31 cellular contexts compared by ENCODE assay signal in genomic region chr1:3217887-3218679, GRCh38.
DNase-seq lines count a peak whose midpoint lies in the region; ATAC-seq, FAIRE-seq and TF ChIP-seq lines count a peak whose summit lies in the region.
"Had no signal": no experiment of that assay in that cellular context is flagged by ENCODE, and none has a peak within 500 bp of the region (broad histone marks: within the 10 kb centered on the region; RNA-seq: fewer than 3 reads in every experiment).

No MANE protein-coding gene starts in this region.

- no peaks in the 10 kb centered on the region for H3K4me1 Mint-ChIP-seq in endothelial cell (ENCODE audit: unreplicated experiment)
- H3K4me1 Mint-ChIP-seq in type B pancreatic cell (ENCODE audit: unreplicated experiment), result peaks cover 52% of the 10 kb centered on the region
- H3K4me1 Mint-ChIP-seq: activated CD4-positive, alpha-beta T cell treated with anti-CD3 and anti-CD28 coated beads for 36 hours; activated naive CD4-positive, alpha-beta T cell treated with anti-CD3 and anti-CD28 coated beads, Interleukin-2, amount 10 ng/mL, durations not matched to agents 7 days and 5 days; naive thymus-derived CD4-positive, alpha-beta T cell had no signal

- peak overlapping the region; percentile 78 for H3K27ac ChIP-seq in caudate nucleus (ENCODE audit: low read depth, low read length)
- H3K27ac ChIP-seq in pancreas, result peak overlapping the region; percentile 29 to 96 (median 92)
- no peak overlapping the region for H3K27ac ChIP-seq in right cardiac atrium (ENCODE audit: low read length)
- H3K27ac ChIP-seq: spleen had no signal

- intact Hi-C loops in pancreas (cut with DNase I) (no loop called here), right cardiac atrium (cut with DNase I) (no loop called here)

- no peaks in the 10 kb centered on the region for H3K9me3 Mint-ChIP-seq in endothelial cell (ENCODE audit: unreplicated experiment)
- no peaks in the 10 kb centered on the region for H3K9me3 Mint-ChIP-seq in type B pancreatic cell
- H3K9me3 Mint-ChIP-seq: activated naive CD4-positive, alpha-beta T cell treated with anti-CD3 and anti-CD28 coated beads, Interleukin-2, amount 10 ng/mL, durations not matched to agents 7 days and 5 days; stimulated activated naive CD8-positive, alpha-beta T cell treated with anti-CD3 and anti-CD28 coated beads, Interleukin-15, Interleukin-2, amounts not matched to agents 100 ng/mL and 50 ng/mL, for 24 hours had no signal

- H3K36me3 ChIP-seq in pancreas, result no peaks in the 10 kb centered on the region
- H3K36me3 ChIP-seq: heart left ventricle, spleen, transverse colon had no signal

- no peak for TF ChIP-seq CTCF in endothelial cell (IDR thresholded peaks at IDR 0.05; ENCODE audit: unreplicated experiment)
- no peak for TF ChIP-seq CTCF in pancreas (IDR thresholded peaks at IDR 0.05)
- no peak for TF ChIP-seq CTCF in type B pancreatic cell (conservative IDR thresholded peaks at IDR 0.05)

- peak overlapping the region; percentile 11 for H3K4me3 Mint-ChIP-seq in endothelial cell (ENCODE audit: unreplicated experiment)
- peak overlapping the region; percentile 64 for H3K4me3 Mint-ChIP-seq in type B pancreatic cell
- H3K4me3 Mint-ChIP-seq: activated CD4-positive, alpha-beta T cell treated with anti-CD3 and anti-CD28 coated beads for 36 hours; activated CD8-positive, alpha-beta T cell treated with anti-CD3 and anti-CD28 coated beads, Interleukin-2, amount 10 ng/mL, durations not matched to agents 7 days and 5 days; activated naive CD4-positive, alpha-beta T cell treated with anti-CD3 and anti-CD28 coated beads, Interleukin-2, amount 10 ng/mL, durations not matched to agents 7 days and 5 days; naive thymus-derived CD4-positive, alpha-beta T cell; stimulated activated naive CD8-positive, alpha-beta T cell treated with anti-CD3 and anti-CD28 coated beads, Interleukin-15, Interleukin-2, amounts not matched to agents 100 ng/mL and 50 ng/mL, for 24 hours had no signal

- H3K27me3 Mint-ChIP-seq in endothelial cell (ENCODE audit: unreplicated experiment) (peaks cover 4% of the 10 kb centered on the region), type B pancreatic cell (peaks cover 38% of the 10 kb centered on the region)
- H3K27me3 Mint-ChIP-seq: activated CD4-positive, alpha-beta T cell treated with anti-CD3 and anti-CD28 coated beads for 36 hours; stimulated activated naive CD8-positive, alpha-beta T cell treated with anti-CD3 and anti-CD28 coated beads, Interleukin-15, Interleukin-2, amounts not matched to agents 100 ng/mL and 50 ng/mL, for 24 hours had no signal

- 75 to 76% methylated on average over 25 to 26 of the region's 26 CpGs for WGBS in pancreas, 2 donors
- 73% methylated on average over 26 of the region's 26 CpGs for WGBS in right cardiac atrium

- peak overlapping the region in 1 of 4 donors; percentile 23 for H3K4me3 ChIP-seq in pancreas
- no peak overlapping the region for H3K4me3 ChIP-seq in right cardiac atrium (ENCODE audit: low read length)
- H3K4me3 ChIP-seq: spleen had no signal

- FAIRE-seq in pancreas (lab: Jason Lieb, UNC), result no peak
- FAIRE-seq: endometrium, GM12892, keratinocyte had no signal

- DNase-seq in caudate nucleus (lab: John Stamatoyannopoulos, UW), result no peak
- no peak for DNase-seq in endothelial cell (ENCODE audit: low spot score)
- DNase-seq in pancreas, result no peak
- DNase-seq in type B pancreatic cell (ENCODE audit: extremely low spot score, unreplicated experiment), result no peak
- DNase-seq in right cardiac atrium, result no peak
- DNase-seq in T-helper 1 cell, result no peak
- DNase-seq in SW 1271 (lab: John Stamatoyannopoulos, UW), result no peak
- DNase-seq: activated CD4-positive, alpha-beta T cell treated with anti-CD3 and anti-CD28 coated beads for 36 hours; activated CD8-positive, alpha-beta T cell treated with anti-CD3 and anti-CD28 coated beads, Interleukin-2, amount 10 ng/mL, durations not matched to agents 7 days and 5 days; activated naive CD4-positive, alpha-beta T cell treated with anti-CD3 and anti-CD28 coated beads, Interleukin-2, amount 10 ng/mL, durations not matched to agents 7 days and 5 days; amniotic stem cell; cortex of kidney; foreskin melanocyte; heart left ventricle; midbrain; MM.1S; naive thymus-derived CD4-positive, alpha-beta T cell; NCI-H1105 treated with DMSO at 0.1 percent for 48 hours; NCI-H2081; NCI-H226; NCI-H69; spleen; stimulated activated CD4-positive, alpha-beta T cell treated with anti-CD3 and anti-CD28 coated beads, Interleukin-2, amount 100 ng/mL, for 24 hours; stimulated activated CD8-positive, alpha-beta memory T cell treated with anti-CD3 and anti-CD28 coated beads, Interleukin-4, amount 100 ng/mL, for 48 hours; T-helper 2 cell; transverse colon had no signal

- H3K36me3 Mint-ChIP-seq in endothelial cell (ENCODE audit: low read depth, unreplicated experiment), result no peaks in the 10 kb centered on the region
- no peaks in the 10 kb centered on the region for H3K36me3 Mint-ChIP-seq in type B pancreatic cell
- H3K36me3 Mint-ChIP-seq: activated naive CD4-positive, alpha-beta T cell treated with anti-CD3 and anti-CD28 coated beads, Interleukin-2, amount 10 ng/mL, durations not matched to agents 7 days and 5 days; naive thymus-derived CD4-positive, alpha-beta T cell had no signal

- no peak for ATAC-seq in pancreas
- ATAC-seq in right cardiac atrium, result no peak
- ATAC-seq: activated CD4-positive, alpha-beta T cell treated with anti-CD3 and anti-CD28 coated beads for 36 hours; activated CD8-positive, alpha-beta T cell treated with anti-CD3 and anti-CD28 coated beads, Interleukin-2, amount 10 ng/mL, durations not matched to agents 7 days and 5 days; heart left ventricle; naive thymus-derived CD4-positive, alpha-beta T cell; Right ventricle myocardium inferior had no signal

- H3K9me3 ChIP-seq in pancreas (no peaks in the 10 kb centered on the region), right cardiac atrium (ENCODE audit: control insufficient read depth, low read length) (no peaks in the 10 kb centered on the region)
- H3K9me3 ChIP-seq: heart left ventricle, spleen, transverse colon had no signal

- H3K27me3 ChIP-seq in pancreas (no peaks in the 10 kb centered on the region), right cardiac atrium (ENCODE audit: control insufficient read depth, insufficient read depth) (no peaks in the 10 kb centered on the region)
- H3K27me3 ChIP-seq: transverse colon had no signal

- H3K4me1 ChIP-seq in pancreas (peaks cover 52 to 66% (median 55%) of the 10 kb centered on the region in 3 donors), right cardiac atrium (ENCODE audit: control insufficient read depth, insufficient read depth, low read length) (no peaks in the 10 kb centered on the region)

- no peak overlapping the region for H3K27ac Mint-ChIP-seq in endothelial cell (ENCODE audit: unreplicated experiment)
- H3K27ac Mint-ChIP-seq in type B pancreatic cell, result no peak overlapping the region
- H3K27ac Mint-ChIP-seq: activated CD4-positive, alpha-beta T cell treated with anti-CD3 and anti-CD28 coated beads for 36 hours; activated CD8-positive, alpha-beta T cell treated with anti-CD3 and anti-CD28 coated beads, Interleukin-2, amount 10 ng/mL, durations not matched to agents 7 days and 5 days; activated naive CD4-positive, alpha-beta T cell treated with anti-CD3 and anti-CD28 coated beads, Interleukin-2, amount 10 ng/mL, durations not matched to agents 7 days and 5 days; stimulated activated naive CD8-positive, alpha-beta T cell treated with anti-CD3 and anti-CD28 coated beads, Interleukin-15, Interleukin-2, amounts not matched to agents 100 ng/mL and 50 ng/mL, for 24 hours had no signal
